In the genomic region with DNA sequence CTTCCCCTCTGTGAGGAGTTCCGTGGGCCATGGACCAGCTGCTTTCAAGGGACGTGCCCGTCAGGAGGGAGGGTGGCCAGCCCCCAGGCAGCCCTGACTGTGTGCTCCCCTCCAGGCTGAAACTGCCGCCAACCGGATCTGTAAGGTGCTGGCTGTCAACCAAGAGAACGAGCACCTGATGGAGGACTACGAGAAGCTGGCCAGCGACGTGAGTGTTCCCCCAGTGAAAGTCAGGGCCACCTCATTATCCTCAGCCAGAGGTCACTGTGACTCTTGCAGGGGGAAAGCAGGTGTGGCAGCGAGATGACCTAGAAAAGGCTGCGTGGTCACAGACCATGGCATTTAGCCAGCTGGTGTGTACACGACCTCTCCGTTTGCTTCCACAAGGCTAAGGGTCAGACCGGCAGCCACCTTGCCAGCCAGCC, we compare ENCODE assay signal across 18 cellular contexts. TPM values are rescaled to one million over a fixed set of nuclear protein-coding genes. Genes with fewer than 3 reads are reported as not detected.
DNase-seq lines count a peak whose midpoint lies in the region; ATAC-seq and TF ChIP-seq lines count a peak whose summit lies in the region.
"Had no signal": no experiment of that assay in that cellular context is flagged by ENCODE, and none has a peak within 500 bp of the region (broad histone marks: within the 10 kb centered on the region; RNA-seq: fewer than 3 reads in every experiment).

No MANE protein-coding gene starts in this region.

- H3K27ac Mint-ChIP-seq in Caco-2 (ENCODE audit: unreplicated experiment), result peak overlapping the region; percentile 30
- H3K27ac Mint-ChIP-seq: activated CD8-positive, alpha-beta T cell treated with anti-CD3 and anti-CD28 coated beads, Interleukin-2, amount 10 ng/mL, durations not matched to agents 7 days and 5 days had no signal

- H3K27me3 Mint-ChIP-seq in Caco-2 (ENCODE audit: insufficient read depth, unreplicated experiment), result no peaks in the 10 kb centered on the region
- no peaks in the 10 kb centered on the region for H3K27me3 Mint-ChIP-seq in activated T-cell treated with anti-CD3 and anti-CD28 coated beads, Interleukin-2, amount 50 U/mL, for 4 hours (ENCODE audit: low read depth)
- H3K27me3 Mint-ChIP-seq: activated T-helper 17 cell treated with anti-CD3 and anti-CD28 coated beads, Interleukin-2, amount 50 U/mL, for 72 hours had no signal

- H3K4me1 ChIP-seq in Caco-2 (0 out of 2 replicates have a peak, but pooled peaks cover 2% of the 10 kb centered on the region), ascending aorta (peaks cover 42 to 64% of the 10 kb centered on the region in 2 donors), right cardiac atrium (ENCODE audit: control insufficient read depth, insufficient read depth, low read length) (peaks cover 33% of the 10 kb centered on the region), skeletal muscle tissue (ENCODE audit: control insufficient read depth in 3 of 3, insufficient read depth in 3 of 3, low read length in 3 of 3) (peaks cover 70 to 78% (median 75%) of the 10 kb centered on the region in 3 donors)

- peaks cover 10% of the 10 kb centered on the region for H3K4me1 Mint-ChIP-seq in Caco-2 (ENCODE audit: low read depth, unreplicated experiment)
- no peaks in the 10 kb centered on the region for H3K4me1 Mint-ChIP-seq in activated T-cell treated with anti-CD3 and anti-CD28 coated beads, Interleukin-2, amount 50 U/mL, for 4 hours (ENCODE audit: low read depth)
- H3K4me1 Mint-ChIP-seq: activated T-helper 17 cell treated with anti-CD3 and anti-CD28 coated beads, Interleukin-2, amount 50 U/mL, for 72 hours had no signal

- H3K9me3 ChIP-seq in Caco-2 (no peaks in the 10 kb centered on the region), ascending aorta (no peaks in the 10 kb centered on the region), right cardiac atrium (ENCODE audit: control insufficient read depth, low read length) (no peaks in the 10 kb centered on the region), skeletal muscle tissue (ENCODE audit: control insufficient read depth in 3 of 3, low read length in 3 of 3) (no peaks in the 10 kb centered on the region)
- H3K9me3 ChIP-seq: mucosa of descending colon had no signal

- DNase-seq in Caco-2, result no peak
- DNase-seq in ascending aorta (ENCODE audit: low spot score in 2 of 2), result no peak
- DNase-seq in right cardiac atrium, result no peak
- no peak for DNase-seq in DMS 273 (lab: John Stamatoyannopoulos, UW; ENCODE audit: unreplicated experiment)
- DNase-seq in activated T-cell treated with anti-CD3 and anti-CD28 coated beads, Interleukin-2, amount 50 U/mL, for 4 hours, result no peak
- DNase-seq: activated CD8-positive, alpha-beta T cell treated with anti-CD3 and anti-CD28 coated beads, Interleukin-2, amount 10 ng/mL, durations not matched to agents 7 days and 5 days; effector CD4-positive, alpha-beta T cell; foreskin fibroblast; GOT3; immature natural killer cell; mucosa of descending colon; NCI-H2171 treated with DMSO at 0.1 percent for 48 hours; stimulated activated CD4-positive, alpha-beta T cell treated with anti-CD3 and anti-CD28 coated beads, Interleukin-2, amount 100 ng/mL, for 24 hours had no signal

- POLR2A ChIA-PET in Caco-2 (lab: Charles Lee), result no interaction called here

- H3K4me3 ChIP-seq in Caco-2 (ENCODE audit: low read depth, low read length) (no peak overlapping the region), ascending aorta (no peak overlapping the region), right cardiac atrium (ENCODE audit: low read length) (no peak overlapping the region), skeletal muscle tissue (ENCODE audit: low read length in 3 of 3) (peak overlapping the region in 1 of 3 donors; percentile 6)
- H3K4me3 ChIP-seq: mucosa of descending colon had no signal

- ATAC-seq in right cardiac atrium (no peak), GM21526 (IDR thresholded peaks at IDR 0.05; ENCODE audit: low FRiP score, unreplicated experiment) (no peak), GM18498 (IDR thresholded peaks at IDR 0.05; ENCODE audit: unreplicated experiment) (no peak)
- no peak for ATAC-seq in activated T-cell treated with anti-CD3 and anti-CD28 coated beads, Interleukin-2, amount 50 U/mL, for 4 hours
- ATAC-seq: activated CD8-positive, alpha-beta T cell treated with anti-CD3 and anti-CD28 coated beads, Interleukin-2, amount 10 ng/mL, durations not matched to agents 7 days and 5 days; activated T-helper 17 cell treated with anti-CD3 and anti-CD28 coated beads, Interleukin-2, amount 50 U/mL, for 72 hours had no signal

- TF ChIP-seq CTCF in Caco-2 (IDR thresholded peaks at IDR 0.05; ENCODE audit: insufficient read depth in 1 of 2, low read depth in 1 of 2, low read length in 1 of 2, severe bottlenecking in 1 of 2, unreplicated experiment in 1 of 2), result no peak
- TF ChIP-seq CTCF in ascending aorta (IDR thresholded peaks at IDR 0.05), result no peak

- 73% methylated on average over 14 of the region's 14 CpGs for WGBS in right cardiac atrium

- H3K36me3 ChIP-seq in Caco-2 (ENCODE audit: control insufficient read depth, insufficient read depth, low read length) (peaks cover 8% of the 10 kb centered on the region), ascending aorta (peaks cover 74 to 97% of the 10 kb centered on the region in 2 donors), skeletal muscle tissue (ENCODE audit: control insufficient read depth in 3 of 3, insufficient read depth in 3 of 3, low read length in 3 of 3) (peaks cover 47 to 69% (median 57%) of the 10 kb centered on the region in 3 donors)

- peaks cover 100% of the 10 kb centered on the region for H3K36me3 Mint-ChIP-seq in Caco-2 (ENCODE audit: insufficient read depth, unreplicated experiment)
- H3K36me3 Mint-ChIP-seq in activated T-cell treated with anti-CD3 and anti-CD28 coated beads, Interleukin-2, amount 50 U/mL, for 4 hours (ENCODE audit: insufficient read depth), result peaks cover 14% of the 10 kb centered on the region

- H3K27me3 ChIP-seq in Caco-2 (replicated peaks; ENCODE audit: control insufficient read depth, insufficient read depth, low read length), result no peaks in the 10 kb centered on the region
- H3K27me3 ChIP-seq in ascending aorta, result no peaks in the 10 kb centered on the region
- no peaks in the 10 kb centered on the region for H3K27me3 ChIP-seq in right cardiac atrium (ENCODE audit: control insufficient read depth, insufficient read depth)
- no peaks in the 10 kb centered on the region for H3K27me3 ChIP-seq in skeletal muscle tissue (ENCODE audit: control insufficient read depth in 3 of 3, insufficient read depth in 3 of 3, low read length in 3 of 3)

- H3K9me3 Mint-ChIP-seq in Caco-2 (ENCODE audit: unreplicated experiment), result no peaks in the 10 kb centered on the region
- no peaks in the 10 kb centered on the region for H3K9me3 Mint-ChIP-seq in activated T-cell treated with anti-CD3 and anti-CD28 coated beads, Interleukin-2, amount 50 U/mL, for 4 hours
- H3K9me3 Mint-ChIP-seq: activated T-helper 17 cell treated with anti-CD3 and anti-CD28 coated beads, Interleukin-2, amount 50 U/mL, for 72 hours; immature natural killer cell had no signal

- intact Hi-C loops in Caco-2 (cut with micrococcal nuclease; ENCODE audit: unreplicated experiment) (no loop called here), ascending aorta (cut with DNase I) (loop anchor here (5.0 to 10.0 kb wide), 2 partner anchors 62 to 320 kb away; no protein-coding TSS in a partner anchor), right cardiac atrium (cut with DNase I) (loop anchor here in 2 of 4 donors (5.0 to 10.0 kb wide), 2 partner anchors 60 to 62 kb away; no protein-coding TSS in a partner anchor)

- H3K4me3 Mint-ChIP-seq in Caco-2 (ENCODE audit: unreplicated experiment), result no peak overlapping the region
- no peak overlapping the region for H3K4me3 Mint-ChIP-seq in activated T-cell treated with anti-CD3 and anti-CD28 coated beads, Interleukin-2, amount 50 U/mL, for 4 hours
- H3K4me3 Mint-ChIP-seq: activated CD8-positive, alpha-beta T cell treated with anti-CD3 and anti-CD28 coated beads, Interleukin-2, amount 10 ng/mL, durations not matched to agents 7 days and 5 days; activated T-helper 17 cell treated with anti-CD3 and anti-CD28 coated beads, Interleukin-2, amount 50 U/mL, for 72 hours; immature natural killer cell had no signal

- CTCF ChIA-PET in Caco-2 (lab: Charles Lee), result no interaction called here

- peak overlapping the region; percentile 59 to 91 (median 75) for H3K9ac ChIP-seq in skeletal muscle tissue (ENCODE audit: low read depth in 1 of 3, low read length in 3 of 3)

- H3K27ac ChIP-seq in ascending aorta (peak overlapping the region; percentile 79), right cardiac atrium (ENCODE audit: low read length) (peak overlapping the region; percentile 44), skeletal muscle tissue (ENCODE audit: low read depth, low read length) (peak overlapping the region; percentile 85)

- BruUV-seq in Caco-2 (replicated peaks; lab: Mats Ljungman, UMichigan), result no TSS peak

RNA-seq across cellular contexts. Expression of a gene that starts 29.9 kb away (rescaled TPM):
- total RNA-seq in Caco-2 (2022) (8.8 and 11.0 TPM in 2 replicates), ascending aorta (not detected), right cardiac atrium (under 1 TPM; 0.22 to 0.85 (median 0.54) TPM), skeletal muscle tissue (0.52 TPM)
- 0.91 TPM for polyA plus RNA-seq in right cardiac atrium
- 1 to 10 TPM in 2 of 3 donors, under 1 TPM in 1; 0.99 to 1.1 (median 1.0) TPM for total RNA-seq in activated T-cell treated with anti-CD3 and anti-CD28 coated beads, Interleukin-2, amount 50 U/mL, for 4 hours

RNA-seq across cellular contexts. Expression of a gene that starts 59.0 kb away (rescaled TPM):
- not detected in 2 replicates for total RNA-seq in Caco-2 (2022)
- not detected for total RNA-seq in ascending aorta
- total RNA-seq in right cardiac atrium, result 1 to 10 TPM in 1 of 4 donors, under 1 TPM in 1, not detected in 2; 0.79 to 1.1 TPM
- not detected for polyA plus RNA-seq in right cardiac atrium
- total RNA-seq in skeletal muscle tissue, result 1.0 TPM
- total RNA-seq in activated T-cell treated with anti-CD3 and anti-CD28 coated beads, Interleukin-2, amount 50 U/mL, for 4 hours, result not detected
- total RNA-seq: activated CD8-positive, alpha-beta T cell treated with anti-CD3 and anti-CD28 coated beads, Interleukin-2, amount 10 ng/mL, durations not matched to agents 7 days and 5 days; activated T-helper 17 cell treated with anti-CD3 and anti-CD28 coated beads, Interleukin-2, amount 50 U/mL, for 72 hours; M059J; mucosa of descending colon had no signal
- polyA plus RNA-seq: immature natural killer cell had no signal
